Comparison of ENCODE assay signal across 8 cellular contexts in genomic region chr20:63864545-63864977, GRCh38. TPM values are rescaled to one million over a fixed set of nuclear protein-coding genes. Genes with fewer than 3 reads are reported as not detected.
DNase-seq lines count a peak whose midpoint lies in the region; ATAC-seq and TF ChIP-seq lines count a peak whose summit lies in the region.

No MANE protein-coding gene starts in this region.

- no peak overlapping the region for H3K23ac ChIP-seq in mesenchymal stem cell (ENCODE audit: low read length in 2 of 2)

- H3K9ac ChIP-seq in mesenchymal stem cell (ENCODE audit: low read length): peak overlapping the region; percentile 100

- H3K27me3 ChIP-seq in heart left ventricle (no peaks in the 10 kb centered on the region), mesenchymal stem cell (ENCODE audit: control insufficient read depth in 1 of 2, insufficient read depth in 1 of 2, low read length in 2 of 2) (no peaks in the 10 kb centered on the region), vagina (no peaks in the 10 kb centered on the region)

- in situ Hi-C loops in astrocyte of the spinal cord (cut with HindIII; ENCODE audit: low sequenced_read_pairs): no loop called here

- peak overlapping the region; percentile 24 for H4K8ac ChIP-seq in mesenchymal stem cell (ENCODE audit: low read length)

- no peak overlapping the region for H2AFZ ChIP-seq in mesenchymal stem cell (ENCODE audit: low read depth, low read length)

- peak overlapping the region; percentile 39 for H2BK15ac ChIP-seq in mesenchymal stem cell (ENCODE audit: low read depth, poor library complexity, severe bottlenecking)

- H3K36me3 ChIP-seq in heart left ventricle (peaks cover 0 to 39% (median 16%) of the 10 kb centered on the region in 9 donors), mesenchymal stem cell (ENCODE audit: control insufficient read depth in 1 of 2, insufficient read depth in 2 of 2, low read depth in 1 of 2, low read length in 2 of 2) (peaks cover 37 to 45% of the 10 kb centered on the region in 2 experiments), vagina (peaks cover 0 to 17% of the 10 kb centered on the region in 2 donors)

- H2BK5ac ChIP-seq in mesenchymal stem cell (ENCODE audit: low read depth, low read length, poor library complexity, severe bottlenecking): no peak overlapping the region

- intact Hi-C loops in heart left ventricle (cut with DNase I): loop anchor here (2.0 to 10.0 kb wide), 16 partner anchors 30 to 330 kb away; partner anchors contain the start of genes PTK6 (in 3 of the 10), ARFRP1 (in 1 of the 10), DNAJC5 (in 1 of the 10) and GMEB2 (in 1 of the 10)
- intact Hi-C loops in left cardiac atrium (cut with DNase I): loop anchor here (5.0 kb wide), 2 partner anchors 77 to 87 kb away; no protein-coding TSS in a partner anchor
- intact Hi-C loops in vagina (cut with DNase I): no loop called here

- H3K4me1 ChIP-seq in heart left ventricle: peaks cover 8 to 59% (median 27%) of the 10 kb centered on the region in 12 donors
- peaks cover 29% of the 10 kb centered on the region for H3K4me1 ChIP-seq in mesenchymal stem cell (ENCODE audit: control insufficient read depth, insufficient read depth, low read depth, low read length)
- H3K4me1 ChIP-seq in vagina: peaks cover 35% of the 10 kb centered on the region

- DNase-seq in heart left ventricle: no peak
- DNase-seq in left cardiac atrium: no peak
- no peak for DNase-seq in astrocyte of the spinal cord (ENCODE audit: low read depth, low spot score)
- DNase-seq in mesenchymal stem cell: no peak
- no peak for DNase-seq in vagina (ENCODE audit: extremely low spot score in 2 of 2)
- DNase-seq in NCI-H2107 (lab: John Stamatoyannopoulos, UW): no peak

- H3K4ac ChIP-seq in mesenchymal stem cell (ENCODE audit: low read depth in 1 of 2, low read length in 2 of 2): peak overlapping the region in 1 of 2 experiments; percentile 6

- TF ChIP-seq CTCF in heart left ventricle (IDR thresholded peaks at IDR 0.05): peak in 2 of 12 donors; percentile 3 to 10
- TF ChIP-seq CTCF in astrocyte of the spinal cord (IDR thresholded peaks at IDR 0.05; ENCODE audit: low read depth, low read length): no peak
- TF ChIP-seq CTCF in vagina (IDR thresholded peaks at IDR 0.05): no peak

- ATAC-seq in heart left ventricle (no peak), left cardiac atrium (no peak), HG03095 (IDR thresholded peaks at IDR 0.05; ENCODE audit: unreplicated experiment) (no peak), GM21786 (IDR thresholded peaks at IDR 0.05; ENCODE audit: unreplicated experiment) (no peak)

- peak overlapping the region; percentile 68 for H4K91ac ChIP-seq in mesenchymal stem cell (ENCODE audit: low read length)

- no peak for TF ChIP-seq POLR2A in heart left ventricle (IDR thresholded peaks at IDR 0.05)
- TF ChIP-seq POLR2A in vagina (IDR thresholded peaks at IDR 0.05): no peak

- peak overlapping the region in 1 of 2 experiments; percentile 42 for H2BK12ac ChIP-seq in mesenchymal stem cell (ENCODE audit: low read length in 2 of 2)

- WGBS in heart left ventricle, 4 donors: 0 to 2% (median 0%) methylated on average over 25 of the region's 25 CpGs
- WGBS in mesenchymal stem cell: 2% methylated on average over 24 of the region's 25 CpGs

- peak overlapping the region; percentile 90 for H3K4me2 ChIP-seq in mesenchymal stem cell (ENCODE audit: low read length, poor library complexity, severe bottlenecking)

- no peak overlapping the region for H2BK120ac ChIP-seq in mesenchymal stem cell (ENCODE audit: low read depth, low read length)

- H3K4me3 ChIP-seq in heart left ventricle (peak overlapping the region; percentile 73 to 99 (median 82)), astrocyte of the spinal cord (ENCODE audit: low read depth, low read length) (peak overlapping the region; percentile 97), mesenchymal stem cell (ENCODE audit: insufficient read depth in 1 of 2, low read depth in 1 of 2, low read length in 2 of 2) (peak overlapping the region; percentile 62 to 90), vagina (peak overlapping the region; percentile 53 to 94)

- peaks cover 35% of the 10 kb centered on the region for H3K79me1 ChIP-seq in mesenchymal stem cell (replicated peaks; ENCODE audit: low read length, poor library complexity, severe bottlenecking)

- peak overlapping the region; percentile 68 to 98 (median 92) for H3K27ac ChIP-seq in heart left ventricle
- H3K27ac ChIP-seq in mesenchymal stem cell (ENCODE audit: low read length, poor library complexity, severe bottlenecking): peak overlapping the region; percentile 64
- peak overlapping the region; percentile 93 for H3K27ac ChIP-seq in vagina

- H3K9me3 ChIP-seq in heart left ventricle: no peaks in the 10 kb centered on the region
- H3K9me3 ChIP-seq in mesenchymal stem cell (ENCODE audit: control insufficient read depth, low read length): no peaks in the 10 kb centered on the region
- H3K9me3 ChIP-seq in vagina: no peaks in the 10 kb centered on the region

- H3K18ac ChIP-seq in mesenchymal stem cell (ENCODE audit: low read depth in 1 of 2, low read length in 2 of 2): peak overlapping the region in 1 of 2 experiments; percentile 13

- no peak overlapping the region for H3K14ac ChIP-seq in mesenchymal stem cell (ENCODE audit: low read length in 2 of 2)

- H2AK5ac ChIP-seq in mesenchymal stem cell (ENCODE audit: low read length, severe bottlenecking): no peak overlapping the region

RNA-seq across cellular contexts. Expression of gene TPD52L2, which starts 0.5 kb away (rescaled TPM):
- total RNA-seq in heart left ventricle (100 to 1,000 TPM in 1 of 9 donors, 10 to 100 TPM in 8; 65.0 to 122 (median 72.2) TPM), left cardiac atrium (10 to 100 TPM; 67.5 to 68.7 TPM), vagina (90.1 TPM)
- polyA plus RNA-seq in heart left ventricle: 100 to 1,000 TPM in 1 of 2 donors, 10 to 100 TPM in 1; 44.4 to 179 TPM
- polyA plus RNA-seq in mesenchymal stem cell (2013, experiment 1 of 2): 124 TPM
- polyA plus RNA-seq in mesenchymal stem cell (2013, experiment 2 of 2): 125 TPM

RNA-seq across cellular contexts. Expression of gene ABHD16B, which starts 3.3 kb away (rescaled TPM):
- total RNA-seq in heart left ventricle: not detected
- polyA plus RNA-seq in heart left ventricle: under 1 TPM; 0.12 to 0.72 TPM
- not detected for total RNA-seq in left cardiac atrium
- polyA plus RNA-seq in mesenchymal stem cell (2013, experiment 1 of 2): not detected
- polyA plus RNA-seq in mesenchymal stem cell (2013, experiment 2 of 2): not detected
- not detected for total RNA-seq in vagina

RNA-seq across cellular contexts. Expression of gene DNAJC5, which starts 30.4 kb away (rescaled TPM):
- total RNA-seq in heart left ventricle (10 to 100 TPM; 34.8 to 57.1 (median 46.1) TPM), left cardiac atrium (10 to 100 TPM; 41.9 to 53.4 TPM), vagina (25.8 TPM)
- polyA plus RNA-seq in heart left ventricle: 10 to 100 TPM; 21.1 to 46.3 TPM
- polyA plus RNA-seq in mesenchymal stem cell (2013, experiment 1 of 2): 25.4 TPM
- 25.9 TPM for polyA plus RNA-seq in mesenchymal stem cell (2013, experiment 2 of 2)

RNA-seq across cellular contexts. Expression of gene ZBTB46, which starts 33.5 kb away (rescaled TPM):
- total RNA-seq in heart left ventricle (10 to 100 TPM; 11.2 to 27.4 (median 14.4) TPM), left cardiac atrium (10 to 100 TPM; 12.7 to 17.0 TPM), vagina (7.4 TPM)
- polyA plus RNA-seq in heart left ventricle: 1 to 10 TPM; 6.6 to 8.2 TPM
- polyA plus RNA-seq in mesenchymal stem cell (2013, experiment 1 of 2): 3.8 TPM
- 3.9 TPM for polyA plus RNA-seq in mesenchymal stem cell (2013, experiment 2 of 2)
